In genomic region chr10:51097546-51097945, GRCh38 we compare ENCODE assay signal across 17 cellular contexts. TPM values are rescaled to one million over a fixed set of nuclear protein-coding genes. Genes with fewer than 3 reads are reported as not detected.
"Had no signal": no experiment of that assay in that cellular context is flagged by ENCODE, and none has a peak within 500 bp of the region (broad histone marks: within the 10 kb centered on the region; RNA-seq: fewer than 3 reads in every experiment).

No MANE protein-coding gene starts in this region.

- DNase-seq: effector CD4-positive, alpha-beta T cell; endodermal cell; erythroblast; gastrocnemius medialis; heart right ventricle; hypothalamus; mammary epithelial cell; naive thymus-derived CD4-positive, alpha-beta T cell; nephron progenitor cell; psoas muscle; retina; right lobe of liver; stimulated activated CD4-positive, alpha-beta T cell treated with anti-CD3 and anti-CD28 coated beads, Interleukin-4, amount 100 ng/mL, for 1 hour; stimulated activated CD8-positive, alpha-beta memory T cell treated with anti-CD3 and anti-CD28 coated beads, Interleukin-4, amount 100 ng/mL, for 48 hours; tibial artery; upper lobe of right lung had no signal

- H3K27ac ChIP-seq: gastrocnemius medialis, heart right ventricle, psoas muscle, right lobe of liver, tibial artery, upper lobe of right lung had no signal

- H3K9me3 ChIP-seq: gastrocnemius medialis, heart right ventricle, psoas muscle, right lobe of liver, tibial artery, upper lobe of right lung had no signal

- H3K4me1 ChIP-seq: right lobe of liver, upper lobe of right lung had no signal

- H3K36me3 ChIP-seq: gastrocnemius medialis, heart right ventricle, right lobe of liver, tibial artery, upper lobe of right lung had no signal

- H3K27me3 ChIP-seq: gastrocnemius medialis, heart right ventricle, right lobe of liver, tibial artery, upper lobe of right lung had no signal

- H3K4me3 ChIP-seq: coronary artery, gastrocnemius medialis, heart right ventricle, psoas muscle, right lobe of liver, tibial artery, upper lobe of right lung had no signal

RNA-seq across cellular contexts. Expression of gene PRKG1, which starts 23.3 kb away (rescaled TPM):
- polyA plus RNA-seq: naive thymus-derived CD4-positive, alpha-beta T cell had no signal
